In genomic region chr9:133143639-133144141, GRCh38 we compare ENCODE assay signal across 8 cellular contexts. TPM values are rescaled to one million over a fixed set of nuclear protein-coding genes. Genes with fewer than 3 reads are reported as not detected.
DNase-seq lines count a peak whose midpoint lies in the region; ATAC-seq and TF ChIP-seq lines count a peak whose summit lies in the region.

No MANE protein-coding gene starts in this region.

- H3K23ac ChIP-seq in neuronal stem cell (ENCODE audit: low read depth, low read length, poor library complexity): peak overlapping the region; percentile 75

- H3K27me3 Mint-ChIP-seq in CD4-positive, alpha-beta T cell: no peaks in the 10 kb centered on the region

- H2BK12ac ChIP-seq in neuronal stem cell (ENCODE audit: low read length): no peak overlapping the region

- no peak overlapping the region for H4K91ac ChIP-seq in neuronal stem cell (ENCODE audit: low read depth, low read length, poor library complexity)

- peak overlapping the region; percentile 81 for H3K4me2 ChIP-seq in neuronal stem cell (ENCODE audit: insufficient read depth, low read length, poor library complexity, severe bottlenecking)

- peak overlapping the region; percentile 93 for H2BK5ac ChIP-seq in neuronal stem cell (ENCODE audit: low read length)

- WGBS in neuronal stem cell (ENCODE audit: extremely low coverage in 2 of 2, insufficient read length in 2 of 2, insufficient replicate concordance in 1 of 2), 2 donors: no CpG with 5 or more reads among the region's 13 CpGs

- TF ChIP-seq CTCF in CD4-positive, alpha-beta T cell (IDR thresholded peaks at IDR 0.05): no peak
- no peak for TF ChIP-seq CTCF in LNCaP clone FGC (IDR thresholded peaks at IDR 0.05; ENCODE audit: control insufficient read depth, extremely low read depth, insufficient read depth)

- H3K4me3 ChIP-seq in LNCaP clone FGC (ENCODE audit: low read depth, low read length) (peak overlapping the region; percentile 39), duodenal mucosa (ENCODE audit: low read depth in 1 of 2, low read length in 2 of 2) (peak overlapping the region; percentile 55 to 62), neuronal stem cell (ENCODE audit: low read length in 2 of 2) (peak overlapping the region in 1 of 2 donors; percentile 43)

- H3K4me1 ChIP-seq in duodenal mucosa (ENCODE audit: control insufficient read depth in 1 of 2, insufficient read depth in 2 of 2, low read length in 2 of 2) (peaks cover 81 to 84% of the 10 kb centered on the region in 2 donors), neuronal stem cell (ENCODE audit: control insufficient read depth in 2 of 2, insufficient read depth in 1 of 2, low read depth in 1 of 2, low read length in 2 of 2) (peaks cover 30 to 43% of the 10 kb centered on the region in 2 donors)

- H3K9me3 Mint-ChIP-seq in CD4-positive, alpha-beta T cell: no peaks in the 10 kb centered on the region

- H3K27ac Mint-ChIP-seq in CD4-positive, alpha-beta T cell: peak overlapping the region; percentile 95

- H3K36me3 ChIP-seq in duodenal mucosa (ENCODE audit: control insufficient read depth in 1 of 2, insufficient read depth in 2 of 2, low read length in 2 of 2) (peaks cover 0 to 2% of the 10 kb centered on the region in 2 donors), neuronal stem cell (replicated peaks in 1 of 2; ENCODE audit: control insufficient read depth in 2 of 2, insufficient read depth in 2 of 2, low read length in 2 of 2) (peaks cover 7 to 10% of the 10 kb centered on the region in 2 donors)

- peak overlapping the region; percentile 14 for H3K14ac ChIP-seq in neuronal stem cell (ENCODE audit: low read length)

- H3K9me3 ChIP-seq in CD4-positive, alpha-beta T cell (ENCODE audit: control insufficient read depth, low read length): no peaks in the 10 kb centered on the region
- no peaks in the 10 kb centered on the region for H3K9me3 ChIP-seq in duodenal mucosa (ENCODE audit: control insufficient read depth in 1 of 2, low read length in 2 of 2)
- H3K9me3 ChIP-seq in neuronal stem cell (replicated peaks in 1 of 2; ENCODE audit: control insufficient read depth in 2 of 2, insufficient read depth in 1 of 2, low read depth in 1 of 2, low read length in 2 of 2): no peaks in the 10 kb centered on the region

- H2BK120ac ChIP-seq in neuronal stem cell (ENCODE audit: low read depth, low read length): no peak overlapping the region

- no peak overlapping the region for H3K4ac ChIP-seq in neuronal stem cell (ENCODE audit: low read length)

- peak overlapping the region; percentile 7 for H2BK15ac ChIP-seq in neuronal stem cell (ENCODE audit: low read length)

- DNase-seq in CD4-positive, alpha-beta T cell: no peak
- DNase-seq in LNCaP clone FGC (ENCODE audit: low read depth) (no peak), neuronal stem cell (ENCODE audit: low spot score) (no peak), DMS114 treated with DMSO at 0.1 percent for 48 hours (lab: John Stamatoyannopoulos, UW; ENCODE audit: unreplicated experiment) (no peak), DMS153 treated with DMSO at 0.1 percent for 48 hours (lab: John Stamatoyannopoulos, UW; ENCODE audit: unreplicated experiment) (no peak)
- DNase-seq in stimulated activated CD4-positive, alpha-beta T cell treated with anti-CD3 and anti-CD28 coated beads, Interleukin-4, amount 100 ng/mL, for 24 hours: no peak

- POLR2A ChIA-PET in CD4-positive, alpha-beta T cell (lab: Charles Lee): interaction anchor here (0.9 to 2.9 kb wide), 19 partner anchors 7 to 204 kb away, joined by 3 to 48 read pairs (median 5); partner anchors contain the start of genes GBGT1, GTF3C5, MED22 and RALGDS

- no peak overlapping the region for H4K8ac ChIP-seq in neuronal stem cell (ENCODE audit: low read depth, low read length)

- H3K27me3 ChIP-seq in CD4-positive, alpha-beta T cell (ENCODE audit: control insufficient read depth, insufficient read depth, low read length): no peaks in the 10 kb centered on the region
- H3K27me3 ChIP-seq in duodenal mucosa (ENCODE audit: control insufficient read depth in 1 of 2, insufficient read depth in 2 of 2, low read length in 2 of 2) (no peaks in the 10 kb centered on the region), neuronal stem cell (ENCODE audit: control insufficient read depth in 3 of 3, insufficient read depth in 3 of 3, low read depth in 1 of 3, low read length in 3 of 3) (peaks cover 0 to 2% (median 0%) of the 10 kb centered on the region in 3 experiments)

- H3K4me1 Mint-ChIP-seq in CD4-positive, alpha-beta T cell (ENCODE audit: low read depth): peaks cover 71% of the 10 kb centered on the region

- ATAC-seq in CD4-positive, alpha-beta T cell (ENCODE audit: poor library complexity): no peak
- no peak for ATAC-seq in GM18868 (IDR thresholded peaks at IDR 0.05; ENCODE audit: unreplicated experiment)

- H3K36me3 Mint-ChIP-seq in CD4-positive, alpha-beta T cell (ENCODE audit: low read depth): peaks cover 13% of the 10 kb centered on the region

- intact Hi-C loops in CD4-positive, alpha-beta T cell (cut with DNase I, micrococcal nuclease): loop anchor here (1.0 to 10.0 kb wide), 3 partner anchors 23 to 199 kb away; partner anchors contain the start of genes RALGDS (in 1 of the 2) and TSC1 (in 1 of the 2)

- peaks cover 35% of the 10 kb centered on the region for H3K79me1 ChIP-seq in neuronal stem cell (ENCODE audit: low read depth, low read length)

- peak overlapping the region; percentile 96 for H3K18ac ChIP-seq in neuronal stem cell (ENCODE audit: low read length)

- CTCF ChIA-PET in CD4-positive, alpha-beta T cell (lab: Charles Lee): interaction anchor here (0.9 to 3.1 kb wide), 22 partner anchors 9 to 228 kb away, joined by 3 to 61 read pairs (median 6); partner anchors contain the start of gene RALGDS

- H3K4me3 Mint-ChIP-seq in CD4-positive, alpha-beta T cell: peak overlapping the region; percentile 76

- peak overlapping the region; percentile 86 for H2AFZ ChIP-seq in neuronal stem cell (ENCODE audit: low read length)

- H2AK5ac ChIP-seq in neuronal stem cell (ENCODE audit: low read depth, low read length): peak overlapping the region; percentile 100

- H3K27ac ChIP-seq in CD4-positive, alpha-beta T cell (ENCODE audit: low read depth, low read length): peak overlapping the region; percentile 71
- H3K27ac ChIP-seq in duodenal mucosa (ENCODE audit: low read depth, low read length): peak overlapping the region; percentile 68
- H3K27ac ChIP-seq in neuronal stem cell (replicated peaks; ENCODE audit: low read length): peak overlapping the region; percentile 22

- peak overlapping the region; percentile 51 to 70 for H3K9ac ChIP-seq in duodenal mucosa (ENCODE audit: low read depth in 1 of 2, low read length in 2 of 2)
- peak overlapping the region; percentile 93 for H3K9ac ChIP-seq in neuronal stem cell (ENCODE audit: low read depth, low read length, poor library complexity)

RNA-seq across cellular contexts. Expression of gene GBGT1, which starts 20.0 kb away (rescaled TPM):
- 1 to 10 TPM; 1.3 to 1.8 TPM for total RNA-seq in CD4-positive, alpha-beta T cell
- polyA plus RNA-seq in neuronal stem cell (2013, experiment 1 of 2): 2.2 TPM
- polyA plus RNA-seq in neuronal stem cell (2013, experiment 2 of 2): 1.8 TPM

RNA-seq across cellular contexts. Expression of gene RALGDS, which starts 22.6 kb away (rescaled TPM):
- 100 to 1,000 TPM; 166 to 168 TPM for total RNA-seq in CD4-positive, alpha-beta T cell
- 48.3 TPM for polyA plus RNA-seq in neuronal stem cell (2013, experiment 1 of 2)
- 47.0 TPM for polyA plus RNA-seq in neuronal stem cell (2013, experiment 2 of 2)
